14 cellular contexts compared by ENCODE assay signal in the genomic region with DNA sequence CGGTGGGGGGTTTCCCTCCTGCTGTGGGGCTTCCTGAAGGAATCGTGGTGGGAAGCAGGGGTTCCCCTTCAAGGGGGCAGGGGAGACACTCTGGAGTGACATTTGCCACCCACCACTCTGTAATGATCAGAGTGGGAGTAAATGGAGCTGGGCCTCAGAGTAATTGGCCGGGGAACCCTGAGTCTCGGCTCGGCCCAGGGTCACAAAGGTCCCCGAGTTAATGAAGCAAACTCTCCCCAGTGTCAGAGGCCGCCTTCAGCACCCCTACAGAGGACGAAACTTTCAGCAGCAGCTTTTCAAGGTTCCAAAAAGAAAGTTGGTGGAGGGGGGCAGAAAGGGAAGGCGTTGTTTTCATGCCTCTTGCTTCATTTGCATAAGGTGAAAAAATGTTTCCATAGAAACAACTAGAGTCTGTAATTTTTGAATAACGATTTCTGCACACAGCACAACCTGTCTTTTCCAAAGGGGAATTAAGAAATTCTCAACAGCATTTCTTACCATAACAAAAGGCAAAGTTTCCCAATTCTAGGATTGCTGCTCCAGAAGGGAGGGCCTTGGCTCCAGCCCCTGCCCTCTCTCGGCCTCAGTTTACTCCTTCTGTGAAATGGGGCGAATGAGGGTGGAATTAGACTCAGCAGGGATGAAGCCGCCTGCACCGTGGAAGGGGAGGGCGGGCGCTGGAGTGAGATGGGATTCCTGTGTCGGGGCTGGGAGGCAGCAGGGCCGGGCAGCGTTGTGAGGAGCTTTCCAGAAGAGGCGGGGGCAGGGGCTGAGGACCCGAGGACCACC.
A peak's percentile ranks its signal among the peaks of the same experiment; 100 is the strongest.
DNase-seq lines count a peak whose midpoint lies in the region; ATAC-seq, FAIRE-seq and TF ChIP-seq lines count a peak whose summit lies in the region.
"Had no signal": no experiment of that assay in that cellular context is flagged by ENCODE, and none has a peak within 500 bp of the region (broad histone marks: within the 10 kb centered on the region; RNA-seq: fewer than 3 reads in every experiment).

No MANE protein-coding gene starts in this region.

- H3K4me2 ChIP-seq in K562 (ENCODE audit: insufficient read depth, low read length) (peak overlapping the region; percentile 55), HepG2 (ENCODE audit: low read depth, low read length) (peak overlapping the region; percentile 69)

- intact Hi-C loops in K562 (cut with micrococcal nuclease), result loop anchor here (1.0 kb wide), 1 partner anchor 214 kb away; no protein-coding TSS in a partner anchor
- intact Hi-C loops in HepG2 (cut with micrococcal nuclease; ENCODE audit: unreplicated experiment), result loop anchor here (2.0 kb wide), 1 partner anchor 271 kb away; no protein-coding TSS in a partner anchor

- TF ChIP-seq EP300 in K562 (IDR thresholded peaks at IDR 0.05; ENCODE audit: low read length) (no peak), HepG2 (IDR thresholded peaks at IDR 0.05; ENCODE audit: low read depth in 2 of 2, low read length in 2 of 2) (no peak), HepG2 (CRISPR knock-in tag; IDR thresholded peaks at IDR 0.05; ENCODE audit: borderline replicate concordance) (no peak)

- H3K27me3 ChIP-seq in HUES48 (ENCODE audit: control insufficient read depth, insufficient read depth, low read length), result peaks cover 14% of the 10 kb centered on the region
- no peaks in the 10 kb centered on the region; a peak in 1 of 5 replicates for H3K27me3 ChIP-seq in K562 (ENCODE audit: control insufficient read depth in 2 of 2, insufficient read depth in 2 of 2, low read length in 2 of 2)
- peaks cover 0 to 47% of the 10 kb centered on the region in 2 experiments; a peak in 4 of 5 replicates for H3K27me3 ChIP-seq in HepG2 (ENCODE audit: control insufficient read depth in 1 of 2, insufficient read depth in 2 of 2, low read length in 2 of 2)

- no peak overlapping the region for H3K27ac ChIP-seq in HUES48 (ENCODE audit: low read depth, low read length)
- H3K27ac ChIP-seq in K562 (ENCODE audit: extremely low read depth, low read depth, low read length), result no peak overlapping the region
- H3K27ac ChIP-seq in HepG2 (ENCODE audit: extremely low read length, insufficient read depth, low read length), result no peak overlapping the region

- FAIRE-seq in K562 (lab: Jason Lieb, UNC) (no peak), HepG2 (lab: Jason Lieb, UNC) (no peak)
- FAIRE-seq: colon, G401.6, TTC549, urothelium cell line had no signal

- H3K4me1 ChIP-seq in HUES48 (ENCODE audit: control insufficient read depth, insufficient read depth, low read length), result peaks cover 4% of the 10 kb centered on the region; the same call in 1 of the 2 replicates
- H3K4me1 ChIP-seq in K562 (replicated peaks in 1 of 2; ENCODE audit: control insufficient read depth in 2 of 2, insufficient read depth in 2 of 2, low read length in 2 of 2), result peaks cover 3 to 34% of the 10 kb centered on the region in 2 experiments; a peak in 3 of 5 replicates
- H3K4me1 ChIP-seq in HepG2 (ENCODE audit: insufficient read depth, low read length), result peaks cover 51% of the 10 kb centered on the region

- no peak overlapping the region for H3K9ac ChIP-seq in HUES48 (ENCODE audit: low read depth, low read length)
- peak overlapping the region in 1 of 2 experiments; percentile 50; a peak in 1 of 4 replicates for H3K9ac ChIP-seq in K562 (ENCODE audit: insufficient read depth in 1 of 2, low read depth in 2 of 2, low read length in 2 of 2)
- no peak overlapping the region for H3K9ac ChIP-seq in HepG2 (ENCODE audit: insufficient read depth, low read depth, low read length)

- TF ChIP-seq POLR2A in K562 (conservative IDR thresholded peaks at IDR 0.05), result no peak
- TF ChIP-seq POLR2A in HepG2 (IDR thresholded peaks at IDR 0.05; ENCODE audit: insufficient read depth in 1 of 2, low read depth in 2 of 2, low read length in 2 of 2), result no peak

- in situ Hi-C loops in K562 (cut with MboI) (no loop called here), HepG2 (cut with HindIII; ENCODE audit: extremely low pct_ligation_motif_present, low pct_unique_long_range_greater_than_20kb) (loop anchor here (5.0 kb wide), 1 partner anchor 267 kb away; no protein-coding TSS in a partner anchor)

- CTCF ChIA-PET in K562 (lab: Yijun Ruan, JAX; ENCODE audit: low intra/inter-chr PET ratio) (interaction anchor here (1.2 to 4.5 kb wide), 4 partner anchors 214 to 270 kb away, joined by 5 to 28 read pairs (median 7); no protein-coding TSS in a partner anchor), HepG2 (lab: Yijun Ruan, JAX; ENCODE audit: low intra/inter-chr PET ratio, low total read pairs) (interaction anchor here (1.0 to 2.6 kb wide), 3 partner anchors 237 to 271 kb away, joined by 3 to 9 read pairs (median 3); no protein-coding TSS in a partner anchor)

- H3K4me3 ChIP-seq in HUES48 (ENCODE audit: low read depth, low read length) (peak overlapping the region; percentile 41), K562 (no peak overlapping the region; the same call in 1 of the 2 replicates), HepG2 (replicated peaks in 1 of 3; ENCODE audit: insufficient read depth in 1 of 3, low read depth in 2 of 3, low read length in 3 of 3) (peak overlapping the region; percentile 32 to 71 (median 38); a peak in 4 of 6 replicates)

- TF ChIP-seq RAD21 in K562 (CRISPR knock-in tag; conservative IDR thresholded peaks at IDR 0.05 in 1 of 2, IDR thresholded peaks at IDR 0.05 in 1 of 2) (no peak), HepG2 (CRISPR knock-in tag; IDR thresholded peaks at IDR 0.05) (no peak)

- H3K36me3 ChIP-seq in HUES48 (ENCODE audit: control insufficient read depth, insufficient read depth, low read length), result no peaks in the 10 kb centered on the region
- no peaks in the 10 kb centered on the region for H3K36me3 ChIP-seq in K562 (ENCODE audit: control insufficient read depth, insufficient read depth, low read length)
- H3K36me3 ChIP-seq in HepG2 (replicated peaks in 1 of 2; ENCODE audit: control insufficient read depth in 1 of 2, insufficient read depth in 2 of 2, low read length in 2 of 2), result no peaks in the 10 kb centered on the region

- BruUV-seq in K562 (replicated peaks; lab: Mats Ljungman, UMichigan) (no TSS peak), HepG2 (replicated peaks; lab: Mats Ljungman, UMichigan) (no TSS peak)

- POLR2A ChIA-PET in K562 (lab: Yijun Ruan, JAX), result interaction anchor here (0.6 to 0.9 kb wide), 2 partner anchors 272 to 1213 kb away, joined by 3 to 4 read pairs; no protein-coding TSS in a partner anchor
- POLR2A ChIA-PET in HepG2 (lab: Yijun Ruan, JAX), result no interaction called here

- DNase-seq in 8988T (peak; percentile 58), K562 (ENCODE audit: extremely low read depth in 1 of 4, low spot score in 3 of 4) (peak in 1 of 4 experiments; percentile 26), HepG2 (ENCODE audit: low spot score) (no peak), OCI-M1 (lab: John Stamatoyannopoulos, UW) (no peak), NCI-H2081 treated with DMSO at 0.1 percent for 48 hours (lab: John Stamatoyannopoulos, UW) (no peak), mucosa of gallbladder (ENCODE audit: low spot score) (no peak), NCI-H1436 (lab: John Stamatoyannopoulos, UW) (no peak)
- DNase-seq: kidney glomerular epithelial cell, NCI-H1105 had no signal

- H2AFZ ChIP-seq in K562 (ENCODE audit: low read depth, low read length), result peak overlapping the region; percentile 72
- no peak overlapping the region for H2AFZ ChIP-seq in HepG2 (ENCODE audit: low read length)

- H3K9me1 ChIP-seq in K562 (ENCODE audit: control insufficient read depth, insufficient read depth, low read length), result no peaks in the 10 kb centered on the region

- no peaks in the 10 kb centered on the region for H4K20me1 ChIP-seq in K562 (replicated peaks; ENCODE audit: control insufficient read depth, insufficient read depth, low read length)
- H4K20me1 ChIP-seq in HepG2 (ENCODE audit: insufficient read depth, low read length), result no peaks in the 10 kb centered on the region

- H3K79me2 ChIP-seq in K562 (ENCODE audit: control insufficient read depth, insufficient read depth, low read length), result no peaks in the 10 kb centered on the region
- H3K79me2 ChIP-seq in HepG2 (ENCODE audit: insufficient read depth, low read length), result no peaks in the 10 kb centered on the region

- H3K9me3 ChIP-seq in HUES48 (ENCODE audit: control insufficient read depth, insufficient read depth, low read length) (no peaks in the 10 kb centered on the region), K562 (replicated peaks; ENCODE audit: control insufficient read depth, insufficient read depth, low read depth, low read length) (no peaks in the 10 kb centered on the region), HepG2 (ENCODE audit: low read length) (no peaks in the 10 kb centered on the region)

- no peak for TF ChIP-seq CTCF in K562 (IDR thresholded peaks at IDR 0.05 in 2 of 3, conservative IDR thresholded peaks at IDR 0.05 in 1 of 3; ENCODE audit: insufficient read depth in 2 of 3, low read depth in 1 of 3, low read length in 3 of 3)
- TF ChIP-seq CTCF in HepG2 (CRISPR knock-in tag; IDR thresholded peaks at IDR 0.05), result no peak

- WGBS in K562 (ENCODE audit: insufficient coverage, low coverage, missing lambda C conversion rate), result 46% methylated on average over 12 of the region's 21 CpGs
- 11% methylated on average over 18 of the region's 21 CpGs for WGBS in HepG2 (ENCODE audit: low lambda C conversion rate)

- ATAC-seq in K562, result peak; percentile 58
- ATAC-seq in HepG2, result peak; percentile 32

TF ChIP-seq in K562, 482 proteins besides CTCF, POLR2A, EP300 and RAD21 (continues in another document):
- TF ChIP-seq, protein P1, sequence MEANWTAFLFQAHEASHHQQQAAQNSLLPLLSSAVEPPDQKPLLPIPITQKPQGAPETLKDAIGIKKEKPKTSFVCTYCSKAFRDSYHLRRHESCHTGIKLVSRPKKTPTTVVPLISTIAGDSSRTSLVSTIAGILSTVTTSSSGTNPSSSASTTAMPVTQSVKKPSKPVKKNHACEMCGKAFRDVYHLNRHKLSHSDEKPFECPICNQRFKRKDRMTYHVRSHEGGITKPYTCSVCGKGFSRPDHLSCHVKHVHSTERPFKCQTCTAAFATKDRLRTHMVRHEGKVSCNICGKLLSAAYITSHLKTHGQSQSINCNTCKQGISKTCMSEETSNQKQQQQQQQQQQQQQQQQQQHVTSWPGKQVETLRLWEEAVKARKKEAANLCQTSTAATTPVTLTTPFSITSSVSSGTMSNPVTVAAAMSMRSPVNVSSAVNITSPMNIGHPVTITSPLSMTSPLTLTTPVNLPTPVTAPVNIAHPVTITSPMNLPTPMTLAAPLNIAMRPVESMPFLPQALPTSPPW (CRISPR knock-in tag; IDR thresholded peaks at IDR 0.05), result 0 out of 2 replicates have a peak, but pooled peaks have one; percentile 4

TF ChIP-seq in HepG2, 621 proteins besides CTCF, POLR2A, EP300 and RAD21 (continues in another document):
- TF ChIP-seq ZNF20 (CRISPR knock-in tag; IDR thresholded peaks at IDR 0.05), result no peak
- TF ChIP-seq CHD4 (IDR thresholded peaks at IDR 0.05; ENCODE audit: borderline replicate concordance, low read length), result no peak
- TF ChIP-seq CC2D1A (CRISPR knock-in tag; IDR thresholded peaks at IDR 0.05), result no peak
- TF ChIP-seq PCBP1 (IDR thresholded peaks at IDR 0.05; ENCODE audit: borderline replicate concordance, low read depth, low read length), result no peak
